In the genomic region with DNA sequence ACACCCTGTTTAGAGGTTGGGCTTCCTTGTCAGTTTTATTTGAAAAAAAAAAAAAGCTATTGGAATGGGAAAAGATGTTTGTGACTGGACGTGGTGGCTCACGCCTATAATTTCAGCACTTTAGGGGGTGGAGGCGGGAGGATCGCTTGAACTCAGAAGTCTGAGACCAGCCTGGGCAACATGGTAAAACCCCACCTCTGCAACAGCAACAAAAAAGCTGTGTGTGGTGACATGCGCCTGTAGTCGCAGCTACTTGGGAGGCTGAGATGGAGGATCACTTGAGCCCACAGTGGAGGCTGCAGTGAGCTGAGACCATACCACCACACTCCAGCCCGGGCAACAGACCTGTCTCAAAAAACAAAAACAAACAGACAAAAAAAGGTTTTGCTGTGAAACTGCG, we compare ENCODE assay signal across 30 cellular contexts.
"Had no signal": no experiment of that assay in that cellular context is flagged by ENCODE, and none has a peak within 500 bp of the region (broad histone marks: within the 10 kb centered on the region; RNA-seq: fewer than 3 reads in every experiment).

No MANE protein-coding gene starts in this region.

- H3K79me2 ChIP-seq: parathyroid adenoma had no signal

- H3K36me3 ChIP-seq: lower lobe of right lung, neural progenitor cell, neutrophil, stomach, thoracic aorta, tibial artery, uterus had no signal

- H3K4me1 Mint-ChIP-seq: mesothelial cell of epicardium had no signal

- H3K4me1 ChIP-seq: lower lobe of right lung, parathyroid adenoma, stomach, tibial artery, uterus had no signal

- H3K27me3 Mint-ChIP-seq: naive B cell; stimulated activated naive B cell treated with anti-CD40 and anti-IgM and Interleukin-4, amounts not matched to agents 10 μg/mL and 1 μg/mL and 100 μg/mL, for 72 hours had no signal

- H3K4me2 ChIP-seq: neural progenitor cell had no signal

- H3K4me3 ChIP-seq: lower lobe of right lung, neural progenitor cell, psoas muscle, skin epidermis, stomach, thoracic aorta, tibial artery, uterus had no signal

- DNase-seq: hippocampal formation; kidney glomerular epithelial cell; left cardiac atrium; lower lobe of right lung; mammary epithelial cell; mesenchymal stem cell; naive B cell; natural killer cell; nephron progenitor cell; occipital lobe; psoas muscle; stimulated activated CD4-positive, alpha-beta T cell treated with anti-CD3 and anti-CD28 coated beads, Interleukin-12 subunit alpha, Interleukin-12 subunit beta, amount 100 ng/mL, for 4 hours; stimulated activated CD4-positive, alpha-beta T cell treated with anti-CD3 and anti-CD28 coated beads, Interleukin-15, amount 100 ng/mL, for 24 hours; stimulated activated CD4-positive, alpha-beta T cell treated with anti-CD3 and anti-CD28 coated beads, Interleukin-2, amount 100 ng/mL, for 24 hours; stimulated activated CD4-positive, alpha-beta T cell treated with anti-CD3 and anti-CD28 coated beads, Interleukin-4, amount 100 ng/mL, for 1 hour; stimulated activated naive B cell treated with anti-CD40 and anti-IgM and Interleukin-4, amounts not matched to agents 10 μg/mL and 1 μg/mL and 100 μg/mL, for 72 hours; stimulated activated naive CD8-positive, alpha-beta T cell treated with anti-CD3 and anti-CD28 coated beads, Interleukin-15, Interleukin-2, amounts not matched to agents 100 U/mL and 50 U/mL, for 24 hours; stomach; tibial artery; trophoblast cell; uterus had no signal

- H3K27ac ChIP-seq: lower lobe of right lung, neural progenitor cell, neutrophil, parathyroid adenoma, psoas muscle, skin epidermis, stomach, thoracic aorta, tibial artery, uterus had no signal

- H3K27me3 ChIP-seq: neural progenitor cell, neutrophil, stomach, tibial artery, uterus had no signal

- FAIRE-seq: keratinocyte had no signal

- H3K9ac ChIP-seq: neural progenitor cell, parathyroid adenoma had no signal

- H3K36me3 Mint-ChIP-seq: mesothelial cell of epicardium; naive B cell; natural killer cell; neural progenitor cell; stimulated activated naive B cell treated with anti-CD40 and anti-IgM and Interleukin-4, amounts not matched to agents 10 μg/mL and 1 μg/mL and 100 μg/mL, for 72 hours had no signal

- ATAC-seq: left cardiac atrium; left lobe of liver; lower lobe of right lung; natural killer cell; psoas muscle; sciatic nerve; stimulated activated naive B cell treated with anti-CD40 and anti-IgM and Interleukin-4, amounts not matched to agents 10 μg/mL and 1 μg/mL and 100 μg/mL, for 72 hours; stimulated activated naive CD8-positive, alpha-beta T cell treated with anti-CD3 and anti-CD28 coated beads, Interleukin-15, Interleukin-2, amounts not matched to agents 100 U/mL and 50 U/mL, for 24 hours had no signal

- H3K27ac Mint-ChIP-seq: mesothelial cell of epicardium, natural killer cell, nephron progenitor cell, neural progenitor cell had no signal

- H2AFZ ChIP-seq: neural progenitor cell, parathyroid adenoma had no signal

- H3K4me3 Mint-ChIP-seq: mesothelial cell of epicardium; naive B cell; natural killer cell; nephron progenitor cell; neural progenitor cell; stimulated activated naive B cell treated with anti-CD40 and anti-IgM and Interleukin-4, amounts not matched to agents 10 μg/mL and 1 μg/mL and 100 μg/mL, for 72 hours had no signal

- H3K9me3 ChIP-seq: lower lobe of right lung, neutrophil, psoas muscle, stomach, thoracic aorta, tibial artery, uterus had no signal

- H3K9me3 Mint-ChIP-seq: mesothelial cell of epicardium; naive B cell; natural killer cell; nephron progenitor cell; neural progenitor cell; stimulated activated naive B cell treated with anti-CD40 and anti-IgM and Interleukin-4, amounts not matched to agents 10 μg/mL and 1 μg/mL and 100 μg/mL, for 72 hours had no signal
